Comparison of ENCODE assay signal across 10 cellular contexts in genomic region chr1:172967936-172968335, GRCh38.
A peak's percentile ranks its signal among the peaks of the same experiment; 100 is the strongest.
DNase-seq lines count a peak whose midpoint lies in the region; ATAC-seq and TF ChIP-seq lines count a peak whose summit lies in the region.
"Had no signal": no experiment of that assay in that cellular context is flagged by ENCODE, and none has a peak within 500 bp of the region (broad histone marks: within the 10 kb centered on the region; RNA-seq: fewer than 3 reads in every experiment).

No MANE protein-coding gene starts in this region.

- ATAC-seq in HCT116 (no peak), SK-N-SH treated with all-trans-retinoic acid at 6 μM for 48 hours (peak; percentile 52), HG03565 (IDR thresholded peaks at IDR 0.05; ENCODE audit: unreplicated experiment) (no peak)
- ATAC-seq: CD8-positive, alpha-beta T cell had no signal

- RAD21 ChIA-PET in HCT116 (lab: Charles Lee; ENCODE audit: low non-redundant PET in 1 of 2, low total read pairs in 2 of 2, uncharacterized antibody in 2 of 2, unreplicated experiment in 2 of 2), result no interaction called here

- no TSS peak for BruUV-seq in HCT116 (replicated peaks; lab: Mats Ljungman, UMichigan)

- no peak overlapping the region for H3K9ac ChIP-seq in HCT116 (ENCODE audit: low read length)

- peak overlapping the region; percentile 64 for H2AFZ ChIP-seq in HCT116 (ENCODE audit: low read depth, low read length, poor library complexity, severe bottlenecking)

- no peaks in the 10 kb centered on the region for H3K9me2 ChIP-seq in HCT116 (ENCODE audit: insufficient read depth)

- H3K27ac ChIP-seq in HCT116 (ENCODE audit: low read depth, low read length), result no peak overlapping the region

- peaks cover 0 to 33% of the 10 kb centered on the region in 2 experiments; a peak in 2 of 4 replicates for H3K4me1 ChIP-seq in HCT116 (ENCODE audit: control insufficient read depth in 1 of 2, insufficient read depth in 2 of 2, low read length in 2 of 2)

- no peak for TF ChIP-seq RAD21 in HCT116 (IDR thresholded peaks at IDR 0.05; ENCODE audit: low read depth)

- TF ChIP-seq POLR2A in HCT116 (IDR thresholded peaks at IDR 0.05; ENCODE audit: borderline replicate concordance, extremely low read depth, insufficient read depth, insufficient read length), result no peak

- TF ChIP-seq CTCF in AG10803 (conservative IDR thresholded peaks at IDR 0.05; ENCODE audit: low read length), result no peak
- no peak for TF ChIP-seq CTCF in HCT116 (IDR thresholded peaks at IDR 0.05 in 2 of 3, conservative IDR thresholded peaks at IDR 0.05 in 1 of 3; ENCODE audit: borderline replicate concordance in 1 of 3, insufficient read depth in 1 of 3, low read depth in 2 of 3, low read length in 2 of 3)

- CTCF ChIA-PET in HCT116 (lab: Charles Lee), result no interaction called here

- no peaks in the 10 kb centered on the region for H3K79me2 ChIP-seq in HCT116 (ENCODE audit: insufficient read depth, low read length)

- H3K4me3 ChIP-seq in AG10803 (ENCODE audit: low read length) (no peak overlapping the region), HCT116 (replicated peaks in 1 of 2; ENCODE audit: low read depth in 1 of 2, low read length in 2 of 2) (no peak overlapping the region)

- intact Hi-C loops in HCT116 (cut with micrococcal nuclease), result no loop called here

- H3K4me2 ChIP-seq in HCT116 (ENCODE audit: low read length), result 0 out of 2 replicates have a peak overlapping the region, but pooled peaks have one; percentile 34

- H3K27me3 ChIP-seq in HCT116 (ENCODE audit: insufficient read depth, low read length), result no peaks in the 10 kb centered on the region

- POLR2A ChIA-PET in HCT116 (lab: Charles Lee), result no interaction called here

- no peaks in the 10 kb centered on the region for H4K20me1 ChIP-seq in HCT116 (ENCODE audit: insufficient read depth)

- H3K36me3 ChIP-seq in HCT116 (ENCODE audit: control insufficient read depth in 1 of 2, insufficient read depth in 2 of 2, low read length in 2 of 2), result no peaks in the 10 kb centered on the region

- peaks cover 0 to 4% of the 10 kb centered on the region in 2 experiments; a peak in 1 of 4 replicates for H3K9me3 ChIP-seq in HCT116 (ENCODE audit: control insufficient read depth in 1 of 2, insufficient read depth in 1 of 2, low read depth in 1 of 2, low read length in 2 of 2)

- DNase-seq in AG10803 (ENCODE audit: low read depth), result peak; percentile 67
- DNase-seq in HCT116 (ENCODE audit: low read depth, low spot score), result no peak
- DNase-seq in kidney glomerular epithelial cell (lab: John Stamatoyannopoulos, UW), result peak; percentile 12
- DNase-seq in HCEC 1CT, result no peak
- DNase-seq in cerebellar cortex (ENCODE audit: low spot score), result no peak
- no peak for DNase-seq in GOT3 (lab: John Stamatoyannopoulos, UW)
- DNase-seq: CD8-positive, alpha-beta T cell; H7 had no signal

TF ChIP-seq in HCT116, 20 proteins besides CTCF, POLR2A, EP300 and RAD21:
- 0 out of 2 replicates have a peak, but pooled peaks have one; percentile 9 for TF ChIP-seq FOSL1 (IDR thresholded peaks at IDR 0.05; ENCODE audit: low read depth)
- TF ChIP-seq MAX (IDR thresholded peaks at IDR 0.05), result no peak

TF ChIP-seq in SK-N-SH treated with all-trans-retinoic acid at 6 μM for 48 hours, 23 proteins besides CTCF, POLR2A, EP300 and RAD21:
- TF ChIP-seq TOX (CRISPR knock-in tag; IDR thresholded peaks at IDR 0.05; ENCODE audit: borderline replicate concordance), result no peak
- no peak for TF ChIP-seq ZFP3 (CRISPR knock-in tag; IDR thresholded peaks at IDR 0.05)
- no peak for TF ChIP-seq ISL1 (CRISPR knock-in tag; IDR thresholded peaks at IDR 0.05)
- no peak for TF ChIP-seq CSDC2 (CRISPR knock-in tag; IDR thresholded peaks at IDR 0.05)
- TF ChIP-seq SNAI2 (CRISPR knock-in tag; IDR thresholded peaks at IDR 0.05), result no peak
- TF ChIP-seq ZC3H10 (CRISPR knock-in tag; IDR thresholded peaks at IDR 0.05), result no peak

Comparison
In these comparisons a context has a peak if more than half of its experiments do, and no peak if none do; other contexts are left out.
1. DNase-seq: peak in AG10803 (single experiment) and kidney glomerular epithelial cell (single experiment); none in HCT116 (single experiment), HCEC 1CT (single experiment), cerebellar cortex (single experiment) and GOT3 (single experiment).